In genomic region chr18:6031442-6031841, GRCh38 we compare ENCODE assay signal across 32 cellular contexts.
"Had no signal": no experiment of that assay in that cellular context is flagged by ENCODE, and none has a peak within 500 bp of the region (broad histone marks: within the 10 kb centered on the region; RNA-seq: fewer than 3 reads in every experiment).

No MANE protein-coding gene starts in this region.

- H3K4me1 Mint-ChIP-seq: activated CD4-positive, alpha-beta T cell treated with anti-CD3 and anti-CD28 coated beads for 36 hours; naive B cell; stimulated activated naive B cell treated with anti-CD40 and anti-IgM and Interleukin-4, amounts not matched to agents 10 μg/mL and 1 μg/mL and 100 μg/mL, for 72 hours had no signal

- H3K27ac Mint-ChIP-seq: activated CD4-positive, alpha-beta T cell treated with anti-CD3 and anti-CD28 coated beads for 36 hours; activated naive CD8-positive, alpha-beta T cell; activated T-cell treated with anti-CD3 and anti-CD28 coated beads, Interleukin-2, amount 50 U/mL, for 72 hours; naive B cell; progenitor cell of endocrine pancreas; stimulated activated naive B cell treated with anti-CD40 and anti-IgM and Interleukin-4, amounts not matched to agents 10 μg/mL and 1 μg/mL and 100 μg/mL, for 72 hours had no signal

- H3K27ac ChIP-seq: brain microvascular endothelial cell, coronary artery, dorsolateral prefrontal cortex, gastroesophageal sphincter, hepatocyte, ovary, sigmoid colon, stomach, tibial artery, upper lobe of right lung had no signal

- H3K4me3 Mint-ChIP-seq: activated CD4-positive, alpha-beta T cell treated with anti-CD3 and anti-CD28 coated beads for 36 hours; activated naive CD8-positive, alpha-beta T cell; activated T-cell treated with anti-CD3 and anti-CD28 coated beads, Interleukin-2, amount 50 U/mL, for 72 hours; mesothelial cell of epicardium; naive B cell; nephron progenitor cell; stimulated activated naive B cell treated with anti-CD40 and anti-IgM and Interleukin-4, amounts not matched to agents 10 μg/mL and 1 μg/mL and 100 μg/mL, for 72 hours had no signal

- DNase-seq: activated CD4-positive, alpha-beta T cell treated with anti-CD3 and anti-CD28 coated beads for 36 hours; activated CD4-positive, CD25-positive, alpha-beta regulatory T cell; activated effector memory CD4-positive, alpha-beta T cell treated with Interleukin-2 at 50 U/mL for 16 hours; activated naive CD4-positive, alpha-beta T cell treated with Interleukin-2 at 50 U/mL for 16 hours; activated T-cell treated with anti-CD3 and anti-CD28 coated beads for 4 hours; activated T-cell treated with anti-CD3 and anti-CD28 coated beads, Interleukin-2, amount 50 U/mL, for 72 hours; brain microvascular endothelial cell; dorsolateral prefrontal cortex; effector memory CD4-positive, alpha-beta T cell; erythroblast; islet precursor cell; left ventricle myocardium superior; mammary epithelial cell; naive B cell; nephron progenitor cell; sigmoid colon; small intestine; stimulated activated CD4-positive, alpha-beta T cell treated with anti-CD3 and anti-CD28 coated beads, Interleukin-1b, Interleukin-23, amount 100 ng/mL, for 48 hours; stimulated activated CD4-positive, alpha-beta T cell treated with anti-CD3 and anti-CD28 coated beads, Interleukin-4, amount 100 ng/mL, for 4 hours; stimulated activated CD8-positive, alpha-beta memory T cell treated with anti-CD3 and anti-CD28 coated beads, Interleukin-4, amount 100 ng/mL, for 48 hours; stimulated activated naive B cell treated with anti-CD40 and anti-IgM and Interleukin-4, amounts not matched to agents 10 μg/mL and 1 μg/mL and 100 μg/mL, for 72 hours; stomach; tibial artery; upper lobe of right lung had no signal

- H3K36me3 ChIP-seq: brain microvascular endothelial cell, gastroesophageal sphincter, ovary, sigmoid colon, stomach, tibial artery, upper lobe of right lung had no signal

- FAIRE-seq: astrocyte, small intestine had no signal

- H3K4me1 ChIP-seq: gastroesophageal sphincter, sigmoid colon, stomach, tibial artery, upper lobe of right lung had no signal

- H3K79me2 ChIP-seq: hepatocyte had no signal

- H3K27me3 Mint-ChIP-seq: activated CD4-positive, alpha-beta T cell treated with anti-CD3 and anti-CD28 coated beads for 36 hours; naive B cell; progenitor cell of endocrine pancreas; stimulated activated naive B cell treated with anti-CD40 and anti-IgM and Interleukin-4, amounts not matched to agents 10 μg/mL and 1 μg/mL and 100 μg/mL, for 72 hours had no signal

- H3K27me3 ChIP-seq: brain microvascular endothelial cell, dorsolateral prefrontal cortex, gastroesophageal sphincter, hepatocyte, ovary, sigmoid colon, stomach, tibial artery, upper lobe of right lung had no signal

- H3K9me3 ChIP-seq: ovary, sigmoid colon, upper lobe of right lung had no signal

- H3K4me3 ChIP-seq: coronary artery, gastroesophageal sphincter, hepatocyte, ovary, sigmoid colon, stomach, tibial artery, upper lobe of right lung had no signal

- H3K36me3 Mint-ChIP-seq: activated naive CD8-positive, alpha-beta T cell had no signal

- H2AFZ ChIP-seq: hepatocyte had no signal

- ATAC-seq: activated CD4-positive, alpha-beta T cell treated with anti-CD3 and anti-CD28 coated beads for 36 hours; activated T-cell treated with anti-CD3 and anti-CD28 coated beads, Interleukin-2, amount 50 U/mL, for 72 hours; gastroesophageal sphincter; left ventricle myocardium superior; stimulated activated naive B cell treated with anti-CD40 and anti-IgM and Interleukin-4, amounts not matched to agents 10 μg/mL and 1 μg/mL and 100 μg/mL, for 72 hours; upper lobe of right lung had no signal
